In genomic region chr2:35973737-35974132, GRCh38 we compare ENCODE assay signal across 19 cellular contexts.
DNase-seq lines count a peak whose midpoint lies in the region; ATAC-seq and TF ChIP-seq lines count a peak whose summit lies in the region.
"Had no signal": no experiment of that assay in that cellular context is flagged by ENCODE, and none has a peak within 500 bp of the region (broad histone marks: within the 10 kb centered on the region; RNA-seq: fewer than 3 reads in every experiment).

No MANE protein-coding gene starts in this region.

- H3K27ac Mint-ChIP-seq in Calu3 (ENCODE audit: unreplicated experiment) (peak overlapping the region; percentile 83), endothelial cell (ENCODE audit: unreplicated experiment) (peak overlapping the region; percentile 91)
- H3K27ac Mint-ChIP-seq: T-helper 2 cell treated with Interferon-gamma antibody and Interleukin-4, amounts not matched to agents 5 μg/mL and 100 μg/mL, for 36 hours had no signal

- CTCF ChIA-PET in Calu3 (lab: Charles Lee) = interaction anchor here (0.6 to 1.2 kb wide), 3 partner anchors 16 to 486 kb away, joined by 3 to 6 read pairs (median 5); no protein-coding TSS in a partner anchor

- H3K27me3 ChIP-seq in testis = no peaks in the 10 kb centered on the region
- H3K27me3 ChIP-seq: foreskin keratinocyte had no signal

- H3K36me3 Mint-ChIP-seq in Calu3 (ENCODE audit: insufficient read depth, unreplicated experiment) (peaks cover 6% of the 10 kb centered on the region), endothelial cell (ENCODE audit: low read depth, unreplicated experiment) (no peaks in the 10 kb centered on the region)

- ATAC-seq in esophagus mucosa = no peak
- no peak for ATAC-seq in HG03571 (IDR thresholded peaks at IDR 0.05; ENCODE audit: unreplicated experiment)
- no peak for ATAC-seq in GM21825 (IDR thresholded peaks at IDR 0.05; ENCODE audit: unreplicated experiment)

- H3K4me3 ChIP-seq in testis = no peak overlapping the region
- H3K4me3 ChIP-seq: GM12878, HAP-1, skin epidermis had no signal

- H3K4me1 ChIP-seq in testis = no peaks in the 10 kb centered on the region
- H3K4me1 ChIP-seq: foreskin keratinocyte, HAP-1 had no signal

- no peaks in the 10 kb centered on the region for H3K36me3 ChIP-seq in testis (ENCODE audit: low read depth, missing control alignments)
- H3K36me3 ChIP-seq: HAP-1 had no signal

- no peak overlapping the region for H3K27ac ChIP-seq in testis
- H3K27ac ChIP-seq: foreskin keratinocyte had no signal

- H3K4me3 Mint-ChIP-seq in Calu3 (ENCODE audit: low read depth, unreplicated experiment) (no peak overlapping the region), endothelial cell (ENCODE audit: unreplicated experiment) (no peak overlapping the region)
- H3K4me3 Mint-ChIP-seq: T-helper 2 cell treated with Interferon-gamma antibody and Interleukin-4, amounts not matched to agents 5 μg/mL and 100 μg/mL, for 36 hours had no signal

- DNase-seq in Calu3 (peak; percentile 71), NCI-H69 (lab: John Stamatoyannopoulos, UW) (peak; percentile 38), endothelial cell (ENCODE audit: low spot score) (peak; percentile 36), mucosa of gallbladder (ENCODE audit: low spot score) (peak; percentile 90), testis (no peak)
- DNase-seq: activated CD4-positive, alpha-beta T cell treated with anti-CD3 and anti-CD28 coated beads for 1 hour; activated gamma-delta T cell treated with Interleukin-2 at 50 U/mL for 16 hours; aorta; effector CD8-positive, alpha-beta T cell; NCI-H1092 treated with DMSO at 0.1 percent for 48 hours; NCI-H345 had no signal

- no peak for TF ChIP-seq POLR2A in testis (IDR thresholded peaks at IDR 0.05)

- H3K4me1 Mint-ChIP-seq in Calu3 (ENCODE audit: low read depth, unreplicated experiment) = peaks cover 14% of the 10 kb centered on the region
- peaks cover 24% of the 10 kb centered on the region for H3K4me1 Mint-ChIP-seq in endothelial cell (ENCODE audit: unreplicated experiment)

- WGBS in testis, 2 donors = 40 to 60% methylated on average over 4 of the region's 4 CpGs

- intact Hi-C loops in Calu3 (cut with micrococcal nuclease; ENCODE audit: unreplicated experiment) = loop anchor here (1.0 to 10.0 kb wide), 5 partner anchors 191 to 689 kb away; no protein-coding TSS in a partner anchor
- intact Hi-C loops in testis (cut with DNase I; ENCODE audit: low total_unique reads) = no loop called here

- H3K9me3 Mint-ChIP-seq in Calu3 (ENCODE audit: low read depth, unreplicated experiment) (no peaks in the 10 kb centered on the region), endothelial cell (ENCODE audit: unreplicated experiment) (no peaks in the 10 kb centered on the region)
- H3K9me3 Mint-ChIP-seq: T-helper 2 cell treated with Interferon-gamma antibody and Interleukin-4, amounts not matched to agents 5 μg/mL and 100 μg/mL, for 36 hours had no signal

- H3K27me3 Mint-ChIP-seq in Calu3 (ENCODE audit: unreplicated experiment) (no peaks in the 10 kb centered on the region), endothelial cell (ENCODE audit: unreplicated experiment) (no peaks in the 10 kb centered on the region)

- TF ChIP-seq CTCF in Calu3 (IDR thresholded peaks at IDR 0.05; ENCODE audit: unreplicated experiment) = no peak
- no peak for TF ChIP-seq CTCF in endothelial cell (IDR thresholded peaks at IDR 0.05; ENCODE audit: unreplicated experiment)
- TF ChIP-seq CTCF in testis (IDR thresholded peaks at IDR 0.05) = no peak

- no TSS peak for BruUV-seq in Calu3 (replicated peaks; lab: Mats Ljungman, UMichigan)

- H3K9me3 ChIP-seq in testis = no peaks in the 10 kb centered on the region
- H3K9me3 ChIP-seq: HAP-1 had no signal
